In the genomic region with DNA sequence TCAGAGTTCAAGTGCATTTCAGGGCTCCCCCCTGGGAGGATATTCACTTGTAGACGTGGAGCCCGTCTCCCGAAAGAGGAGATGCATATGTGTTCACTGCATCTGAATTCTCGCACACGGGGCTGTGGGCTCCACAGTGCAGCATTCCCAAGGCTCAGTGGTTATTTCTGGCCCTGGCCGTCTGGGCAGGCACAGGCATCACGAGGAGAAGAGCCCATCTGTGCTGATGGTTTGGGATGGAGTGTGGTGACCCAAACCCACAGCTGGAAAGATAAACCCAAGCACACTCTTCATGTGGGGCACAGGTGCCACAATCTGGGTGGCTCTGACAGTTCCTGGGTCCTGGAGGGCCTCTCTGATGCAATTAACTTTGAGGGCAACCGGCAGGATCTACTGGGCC, we compare ENCODE assay signal across 16 cellular contexts.
DNase-seq lines count a peak whose midpoint lies in the region.
"Had no signal": no experiment of that assay in that cellular context is flagged by ENCODE, and none has a peak within 500 bp of the region (broad histone marks: within the 10 kb centered on the region; RNA-seq: fewer than 3 reads in every experiment).

No MANE protein-coding gene starts in this region.

- H3K27ac Mint-ChIP-seq in CD4-positive, alpha-beta memory T cell: no peak overlapping the region
- H3K27ac Mint-ChIP-seq: B cell; CD8-positive, alpha-beta T cell had no signal

- H3K4me2 ChIP-seq in BLaER1: peak overlapping the region; percentile 26
- no peak overlapping the region for H3K4me2 ChIP-seq in neuronal stem cell (ENCODE audit: insufficient read depth, low read length, poor library complexity, severe bottlenecking)

- H3K14ac ChIP-seq in neuronal stem cell (ENCODE audit: low read length): peak overlapping the region; percentile 14

- no peak overlapping the region for H3K4ac ChIP-seq in neuronal stem cell (ENCODE audit: low read length)

- H3K79me1 ChIP-seq in neuronal stem cell (ENCODE audit: low read depth, low read length): no peaks in the 10 kb centered on the region

- DNase-seq in MV-4-11 (lab: John Stamatoyannopoulos, UW): peak; percentile 74
- DNase-seq in neuronal stem cell (ENCODE audit: low spot score): no peak
- DNase-seq in T-helper 1 cell: no peak
- no peak for DNase-seq in CD4-positive, alpha-beta memory T cell
- DNase-seq in RKO (ENCODE audit: low spot score): no peak
- DNase-seq: C1 segment of cervical spinal cord; Caco-2; CD8-positive, alpha-beta T cell; DMS153; DND-41; GOT3; H7; HCEC 1CT had no signal

- no peak overlapping the region for H3K4me3 Mint-ChIP-seq in CD4-positive, alpha-beta memory T cell
- H3K4me3 Mint-ChIP-seq: B cell; CD8-positive, alpha-beta T cell had no signal

- intact Hi-C loops in CD4-positive, alpha-beta memory T cell (cut with micrococcal nuclease): no loop called here

- H4K91ac ChIP-seq in neuronal stem cell (ENCODE audit: low read depth, low read length, poor library complexity): no peak overlapping the region

- no peak overlapping the region for H2BK5ac ChIP-seq in neuronal stem cell (ENCODE audit: low read length)

- H2BK12ac ChIP-seq in neuronal stem cell (ENCODE audit: low read length): no peak overlapping the region

- H3K36me3 ChIP-seq in BLaER1: no peaks in the 10 kb centered on the region
- H3K36me3 ChIP-seq in neuronal stem cell (replicated peaks in 1 of 2; ENCODE audit: control insufficient read depth in 2 of 2, insufficient read depth in 2 of 2, low read length in 2 of 2): no peaks in the 10 kb centered on the region
- H3K36me3 ChIP-seq in CD4-positive, alpha-beta memory T cell (ENCODE audit: insufficient read depth, low read length): no peaks in the 10 kb centered on the region

- H3K27me3 Mint-ChIP-seq in CD4-positive, alpha-beta memory T cell: peaks cover 4 to 12% of the 10 kb centered on the region in 2 donors
- H3K27me3 Mint-ChIP-seq: B cell had no signal

- no peak overlapping the region for H3K9ac ChIP-seq in BLaER1
- no peak overlapping the region for H3K9ac ChIP-seq in neuronal stem cell (ENCODE audit: low read depth, low read length, poor library complexity)

- H2BK15ac ChIP-seq in neuronal stem cell (ENCODE audit: low read length): no peak overlapping the region

- H3K36me3 Mint-ChIP-seq in CD4-positive, alpha-beta memory T cell: no peaks in the 10 kb centered on the region
- H3K36me3 Mint-ChIP-seq: CD8-positive, alpha-beta T cell had no signal

- H3K4me3 ChIP-seq in BLaER1: no peak overlapping the region
- H3K4me3 ChIP-seq in neuronal stem cell (ENCODE audit: low read length in 2 of 2): peak overlapping the region in 1 of 2 donors; percentile 36
- H3K4me3 ChIP-seq in CD4-positive, alpha-beta memory T cell (ENCODE audit: low read length in 2 of 2): no peak overlapping the region

- H2AK5ac ChIP-seq in neuronal stem cell (ENCODE audit: low read depth, low read length): no peak overlapping the region

- H3K18ac ChIP-seq in neuronal stem cell (ENCODE audit: low read length): no peak overlapping the region

- peaks cover 38% of the 10 kb centered on the region for H3K4me1 ChIP-seq in BLaER1
- H3K4me1 ChIP-seq in neuronal stem cell (ENCODE audit: control insufficient read depth in 2 of 2, insufficient read depth in 1 of 2, low read depth in 1 of 2, low read length in 2 of 2): peaks cover 0 to 2% of the 10 kb centered on the region in 2 donors
- H3K4me1 ChIP-seq in CD4-positive, alpha-beta memory T cell (ENCODE audit: insufficient read depth, low read length): peaks cover 12% of the 10 kb centered on the region
- H3K4me1 ChIP-seq: Caco-2 had no signal

- no peak overlapping the region for H3K23ac ChIP-seq in neuronal stem cell (ENCODE audit: low read depth, low read length, poor library complexity)

- H4K20me1 ChIP-seq in BLaER1: no peaks in the 10 kb centered on the region

- POLR2A ChIA-PET in CD4-positive, alpha-beta memory T cell (lab: Charles Lee; ENCODE audit: partially characterized antibody): no interaction called here

- peaks cover 0 to 3% (median 0%) of the 10 kb centered on the region in 8 donors for H3K9me3 Mint-ChIP-seq in CD4-positive, alpha-beta memory T cell
- H3K9me3 Mint-ChIP-seq: CD8-positive, alpha-beta T cell had no signal

- WGBS in neuronal stem cell (ENCODE audit: extremely low coverage in 2 of 2, insufficient read length in 2 of 2, insufficient replicate concordance in 1 of 2), 2 donors: no CpG with 5 or more reads among the region's 8 CpGs

- peaks cover 4 to 20% (median 10%) of the 10 kb centered on the region in 4 donors for H3K4me1 Mint-ChIP-seq in CD4-positive, alpha-beta memory T cell
- H3K4me1 Mint-ChIP-seq: B cell had no signal

- H4K8ac ChIP-seq in neuronal stem cell (ENCODE audit: low read depth, low read length): no peak overlapping the region

- H3K27ac ChIP-seq in BLaER1 (no peak overlapping the region), neuronal stem cell (replicated peaks; ENCODE audit: low read length) (no peak overlapping the region)
- no peak overlapping the region for H3K27ac ChIP-seq in CD4-positive, alpha-beta memory T cell (ENCODE audit: low read depth, low read length)
- H3K27ac ChIP-seq: 22Rv1 had no signal

- H3K27me3 ChIP-seq in BLaER1: no peaks in the 10 kb centered on the region
- no peaks in the 10 kb centered on the region for H3K27me3 ChIP-seq in neuronal stem cell (ENCODE audit: control insufficient read depth in 3 of 3, insufficient read depth in 3 of 3, low read depth in 1 of 3, low read length in 3 of 3)
- H3K27me3 ChIP-seq in CD4-positive, alpha-beta memory T cell (ENCODE audit: insufficient read depth, low read length): peaks cover 3% of the 10 kb centered on the region

- H3K9me3 ChIP-seq in BLaER1 (no peaks in the 10 kb centered on the region), neuronal stem cell (replicated peaks in 1 of 2; ENCODE audit: control insufficient read depth in 2 of 2, insufficient read depth in 1 of 2, low read depth in 1 of 2, low read length in 2 of 2) (no peaks in the 10 kb centered on the region)
- no peaks in the 10 kb centered on the region for H3K9me3 ChIP-seq in CD4-positive, alpha-beta memory T cell (ENCODE audit: control insufficient read depth in 1 of 2, low read length in 2 of 2)
- H3K9me3 ChIP-seq: Caco-2 had no signal

- CTCF ChIA-PET in CD4-positive, alpha-beta memory T cell (lab: Charles Lee; ENCODE audit: partially characterized antibody): no interaction called here

- H2BK120ac ChIP-seq in neuronal stem cell (ENCODE audit: low read depth, low read length): no peak overlapping the region

- no peak overlapping the region for H2AFZ ChIP-seq in neuronal stem cell (ENCODE audit: low read length)
